Comparison of ENCODE assay signal across 19 cellular contexts in the genomic region with DNA sequence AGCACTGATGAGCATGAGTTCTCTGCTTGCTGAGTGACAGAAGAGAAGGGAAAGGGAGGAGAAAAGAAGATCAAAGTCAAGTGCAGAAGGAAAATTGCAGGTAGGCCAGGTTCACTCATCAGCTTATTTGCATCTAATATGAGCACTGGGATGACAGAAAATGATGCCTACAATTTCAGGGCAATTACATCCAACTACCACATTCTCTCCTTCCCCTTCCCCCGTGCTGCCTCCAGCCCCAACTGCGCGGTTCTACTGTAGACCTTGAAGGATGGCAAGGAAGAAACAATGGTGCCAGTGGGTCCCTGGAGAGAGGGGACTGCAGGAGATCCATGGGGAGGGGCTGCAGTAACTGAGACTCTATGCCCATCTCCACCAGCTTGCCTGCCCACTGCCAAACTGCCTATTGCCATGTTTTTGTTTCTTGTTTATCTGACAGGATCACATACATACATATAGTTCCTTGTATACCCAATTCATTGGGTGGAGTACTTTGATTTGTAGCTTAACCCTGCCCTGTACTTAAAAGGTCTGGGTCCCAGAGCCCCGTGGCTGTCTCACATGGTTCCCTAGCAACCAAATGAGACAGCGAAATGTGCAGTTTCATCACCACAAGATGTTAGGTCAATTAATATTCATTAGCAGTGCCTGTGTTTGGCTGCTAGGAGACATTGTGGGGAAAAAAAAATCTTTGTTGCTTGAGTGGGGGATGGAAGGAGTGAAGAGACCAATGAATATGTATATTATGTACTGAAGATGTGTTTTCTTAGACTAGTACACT.
DNase-seq lines count a peak whose midpoint lies in the region; ATAC-seq, FAIRE-seq and TF ChIP-seq lines count a peak whose summit lies in the region.
"Had no signal": no experiment of that assay in that cellular context is flagged by ENCODE, and none has a peak within 500 bp of the region (broad histone marks: within the 10 kb centered on the region; RNA-seq: fewer than 3 reads in every experiment).

No MANE protein-coding gene starts in this region.

- H3K9me3 Mint-ChIP-seq in activated CD8-positive, alpha-beta T cell treated with anti-CD3 and anti-CD28 coated beads, Interleukin-2, amount 10 ng/mL, durations not matched to agents 7 days and 5 days (ENCODE audit: insufficient read depth) = no peaks in the 10 kb centered on the region
- H3K9me3 Mint-ChIP-seq: activated CD4-positive, alpha-beta memory T cell treated with anti-CD3 and anti-CD28 coated beads, Interleukin-2, amount 10 ng/mL, durations not matched to agents 7 days and 5 days had no signal

- intact Hi-C loops in Right ventricle myocardium inferior (cut with DNase I) = no loop called here

- no peak overlapping the region for H3K27ac Mint-ChIP-seq in activated CD8-positive, alpha-beta T cell treated with anti-CD3 and anti-CD28 coated beads, Interleukin-2, amount 10 ng/mL, durations not matched to agents 7 days and 5 days
- H3K27ac Mint-ChIP-seq: activated CD4-positive, alpha-beta memory T cell treated with anti-CD3 and anti-CD28 coated beads, Interleukin-2, amount 10 ng/mL, durations not matched to agents 7 days and 5 days; naive B cell had no signal

- H3K36me3 Mint-ChIP-seq in activated CD8-positive, alpha-beta T cell treated with anti-CD3 and anti-CD28 coated beads, Interleukin-2, amount 10 ng/mL, durations not matched to agents 7 days and 5 days (ENCODE audit: low read depth) = no peaks in the 10 kb centered on the region
- H3K36me3 Mint-ChIP-seq: naive B cell had no signal

- H3K4me1 Mint-ChIP-seq in activated CD8-positive, alpha-beta T cell treated with anti-CD3 and anti-CD28 coated beads, Interleukin-2, amount 10 ng/mL, durations not matched to agents 7 days and 5 days (ENCODE audit: low read depth) = no peaks in the 10 kb centered on the region
- H3K4me1 Mint-ChIP-seq: naive B cell had no signal

- POLR2A ChIA-PET in activated CD8-positive, alpha-beta T cell treated with anti-CD3 and anti-CD28 coated beads, Interleukin-2, amount 10 ng/mL, durations not matched to agents 7 days and 5 days (lab: Charles Lee) = no interaction called here

- no peak overlapping the region for H3K4me3 ChIP-seq in foreskin fibroblast (ENCODE audit: low read depth in 1 of 2, low read length in 2 of 2)
- H3K4me3 ChIP-seq: adrenal gland, GM12878, HAP-1, left lung, SJCRH30, testis had no signal

- no peak for FAIRE-seq in frontal cortex (lab: Jason Lieb, UNC)
- FAIRE-seq: GM12878, TTC549 had no signal

- no peak overlapping the region for H3K4me3 Mint-ChIP-seq in activated CD8-positive, alpha-beta T cell treated with anti-CD3 and anti-CD28 coated beads, Interleukin-2, amount 10 ng/mL, durations not matched to agents 7 days and 5 days
- H3K4me3 Mint-ChIP-seq: activated CD4-positive, alpha-beta memory T cell treated with anti-CD3 and anti-CD28 coated beads, Interleukin-2, amount 10 ng/mL, durations not matched to agents 7 days and 5 days; naive B cell had no signal

- CTCF ChIA-PET in activated CD8-positive, alpha-beta T cell treated with anti-CD3 and anti-CD28 coated beads, Interleukin-2, amount 10 ng/mL, durations not matched to agents 7 days and 5 days (lab: Charles Lee) = no interaction called here

- no peak for TF ChIP-seq CTCF in foreskin fibroblast (IDR thresholded peaks at IDR 0.05; ENCODE audit: low read depth, low read length)

- peaks cover 11% of the 10 kb centered on the region for H3K27me3 Mint-ChIP-seq in activated CD8-positive, alpha-beta T cell treated with anti-CD3 and anti-CD28 coated beads, Interleukin-2, amount 10 ng/mL, durations not matched to agents 7 days and 5 days (ENCODE audit: low read depth)

- peak; percentile 23 for DNase-seq in NAMALWA (ENCODE audit: low spot score)
- DNase-seq in NCI-H446 (lab: John Stamatoyannopoulos, UW) = peak; percentile 13 to 40
- peak; percentile 26 to 28 for DNase-seq in frontal cortex (ENCODE audit: low spot score in 2 of 2)
- DNase-seq in occipital lobe (lab: John Stamatoyannopoulos, UW) = peak; percentile 11
- no peak for DNase-seq in Right ventricle myocardium inferior (ENCODE audit: missing footprints)
- DNase-seq in activated CD8-positive, alpha-beta T cell treated with anti-CD3 and anti-CD28 coated beads, Interleukin-2, amount 10 ng/mL, durations not matched to agents 7 days and 5 days = no peak
- DNase-seq in foreskin fibroblast = no peak
- DNase-seq: activated CD4-positive, alpha-beta memory T cell treated with anti-CD3 and anti-CD28 coated beads, Interleukin-2, amount 10 ng/mL, durations not matched to agents 7 days and 5 days; IMR-90; left lung; naive B cell; right cardiac atrium; SJCRH30; testis had no signal

- ATAC-seq in Right ventricle myocardium inferior (no peak), HG03108 (IDR thresholded peaks at IDR 0.05; ENCODE audit: unreplicated experiment) (no peak)
- no peak for ATAC-seq in activated CD8-positive, alpha-beta T cell treated with anti-CD3 and anti-CD28 coated beads, Interleukin-2, amount 10 ng/mL, durations not matched to agents 7 days and 5 days
- ATAC-seq: GM12878, left lung, right cardiac atrium had no signal

Comparison
In these comparisons a context has a peak if more than half of its experiments do, and no peak if none do; other contexts are left out.
1. DNase-seq: peak in NAMALWA (single experiment), NCI-H446 (2 of 2), frontal cortex (2 of 2) and occipital lobe (single experiment); none in Right ventricle myocardium inferior (single experiment), activated CD8-positive, alpha-beta T cell treated with anti-CD3 and anti-CD28 coated beads, Interleukin-2, amount 10 ng/mL, durations not matched to agents 7 days and 5 days (single experiment) and foreskin fibroblast (0 of 2).